7 cellular contexts compared by ENCODE assay signal in the genomic region with DNA sequence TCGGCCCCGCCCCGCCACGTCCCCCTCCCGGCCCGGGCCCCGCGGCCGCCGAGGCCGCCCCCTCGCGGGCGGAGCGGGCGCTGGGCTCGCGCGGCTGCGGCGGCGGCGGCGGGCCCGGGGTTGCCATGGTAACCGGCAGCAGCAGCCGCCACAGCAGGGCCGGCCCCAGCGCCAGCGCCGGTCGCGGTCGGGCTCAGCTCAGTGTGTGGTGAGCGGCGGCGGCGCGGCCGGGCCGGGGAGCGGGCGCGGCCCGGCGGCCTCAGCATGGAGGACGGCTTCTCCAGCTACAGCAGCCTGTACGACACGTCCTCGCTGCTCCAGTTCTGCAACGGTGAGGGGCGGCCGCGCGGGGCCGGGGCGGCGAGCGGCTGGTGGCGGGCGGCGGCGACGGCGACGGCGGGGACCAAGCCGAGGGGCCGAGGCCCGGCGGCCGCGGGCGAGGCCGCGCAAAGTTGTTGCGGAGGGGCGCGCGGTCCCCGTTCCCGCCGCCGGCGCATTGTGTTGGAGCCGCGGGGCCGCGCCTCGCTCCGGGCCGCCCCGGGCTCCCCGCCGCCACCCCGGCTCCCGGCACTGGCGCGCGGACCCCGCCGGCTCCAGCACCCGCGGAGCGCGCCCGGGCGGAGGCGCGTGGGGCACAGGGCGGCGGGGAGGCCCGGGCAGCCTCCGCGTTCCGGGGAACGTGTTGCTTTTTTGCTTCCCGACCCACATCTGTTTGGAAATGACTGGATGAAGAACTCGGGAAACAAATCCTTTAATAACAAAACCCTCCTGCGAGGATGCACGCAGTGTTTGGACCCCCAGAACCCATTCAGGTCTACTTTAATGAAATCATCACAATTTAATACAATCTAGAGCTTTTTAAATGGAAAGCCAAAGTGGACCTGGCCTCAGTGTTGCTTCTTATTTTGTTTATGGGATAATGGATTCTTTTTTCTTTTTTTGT. TPM values are rescaled to one million over a fixed set of nuclear protein-coding genes. Genes with fewer than 3 reads are reported as not detected.
A peak's percentile ranks its signal among the peaks of the same experiment; 100 is the strongest.
DNase-seq lines count a peak whose midpoint lies in the region; ATAC-seq and TF ChIP-seq lines count a peak whose summit lies in the region.

A gene with protein sequence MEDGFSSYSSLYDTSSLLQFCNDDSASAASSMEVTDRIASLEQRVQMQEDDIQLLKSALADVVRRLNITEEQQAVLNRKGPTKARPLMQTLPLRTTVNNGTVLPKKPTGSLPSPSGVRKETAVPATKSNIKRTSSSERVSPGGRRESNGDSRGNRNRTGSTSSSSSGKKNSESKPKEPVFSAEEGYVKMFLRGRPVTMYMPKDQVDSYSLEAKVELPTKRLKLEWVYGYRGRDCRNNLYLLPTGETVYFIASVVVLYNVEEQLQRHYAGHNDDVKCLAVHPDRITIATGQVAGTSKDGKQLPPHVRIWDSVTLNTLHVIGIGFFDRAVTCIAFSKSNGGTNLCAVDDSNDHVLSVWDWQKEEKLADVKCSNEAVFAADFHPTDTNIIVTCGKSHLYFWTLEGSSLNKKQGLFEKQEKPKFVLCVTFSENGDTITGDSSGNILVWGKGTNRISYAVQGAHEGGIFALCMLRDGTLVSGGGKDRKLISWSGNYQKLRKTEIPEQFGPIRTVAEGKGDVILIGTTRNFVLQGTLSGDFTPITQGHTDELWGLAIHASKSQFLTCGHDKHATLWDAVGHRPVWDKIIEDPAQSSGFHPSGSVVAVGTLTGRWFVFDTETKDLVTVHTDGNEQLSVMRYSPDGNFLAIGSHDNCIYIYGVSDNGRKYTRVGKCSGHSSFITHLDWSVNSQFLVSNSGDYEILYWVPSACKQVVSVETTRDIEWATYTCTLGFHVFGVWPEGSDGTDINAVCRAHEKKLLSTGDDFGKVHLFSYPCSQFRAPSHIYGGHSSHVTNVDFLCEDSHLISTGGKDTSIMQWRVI (plus strand): TSS at position 201 of the 943 bp plus-strand sequence. CDS start 64 bp downstream, at position 265.

- ATAC-seq in GM18498 (IDR thresholded peaks at IDR 0.05; ENCODE audit: unreplicated experiment) = peak; percentile 94
- peak; percentile 92 for ATAC-seq in HG02798 (IDR thresholded peaks at IDR 0.05; ENCODE audit: poor library complexity, unreplicated experiment)

- H3K27ac Mint-ChIP-seq in chondrocyte (ENCODE audit: unreplicated experiment) = peak within 1 kb of the TSS; percentile 78

- peak within 1 kb of the TSS; percentile 75 for H3K4me3 Mint-ChIP-seq in chondrocyte (ENCODE audit: unreplicated experiment)

- H3K4me3 ChIP-seq in kidney epithelial cell (ENCODE audit: low read depth, low read length) = peak within 1 kb of the TSS; percentile 57

- H3K27me3 ChIP-seq in kidney epithelial cell (ENCODE audit: control insufficient read depth, insufficient read depth, low read length) = no peaks in the 10 kb centered on the region

- peak; percentile 66 to 86 for DNase-seq in NCI-H1930 (lab: John Stamatoyannopoulos, UW)
- peak; percentile 66 to 79 for DNase-seq in activated CD4-positive, alpha-beta T cell treated with anti-CD3 and anti-CD28 coated beads for 4 hours
- DNase-seq in chondrocyte (ENCODE audit: low spot score) = no peak
- DNase-seq in kidney epithelial cell (ENCODE audit: low read depth) = peak; percentile 39
- peak; percentile 84 for DNase-seq in stimulated activated CD4-positive, alpha-beta T cell treated with anti-CD3 and anti-CD28 coated beads, Interleukin-15, amount 100 ng/mL, for 24 hours

- TF ChIP-seq CTCF in chondrocyte (IDR thresholded peaks at IDR 0.05) (no peak), kidney epithelial cell (IDR thresholded peaks at IDR 0.05; ENCODE audit: insufficient read depth, low read length, poor library complexity, severe bottlenecking) (no peak)

- H3K36me3 ChIP-seq in kidney epithelial cell (ENCODE audit: control insufficient read depth, insufficient read depth, low read length) = no peaks in the 10 kb centered on the region

- no peaks in the 10 kb centered on the region for H3K36me3 Mint-ChIP-seq in chondrocyte (ENCODE audit: low read depth)

- H3K27me3 Mint-ChIP-seq in chondrocyte (ENCODE audit: low read depth) = no peaks in the 10 kb centered on the region

- peaks cover 49% of the 10 kb centered on the region for H3K4me1 Mint-ChIP-seq in chondrocyte (ENCODE audit: low read depth)

- peaks cover 4% of the 10 kb centered on the region for H3K9me3 Mint-ChIP-seq in chondrocyte (ENCODE audit: low read depth)

RNA-seq across cellular contexts. Expression of the gene that starts here (rescaled TPM):
- total RNA-seq in chondrocyte (36.4 to 61.0 TPM (median 39.6 TPM) in 3 replicates), kidney epithelial cell (6.4 and 11.6 TPM in 2 replicates)
